In genomic region chr1:211938473-211939080, GRCh38 we compare ENCODE assay signal across 1 cellular context.
TF ChIP-seq lines count a peak whose summit lies in the region.

No MANE protein-coding gene starts in this region.

TF ChIP-seq in K562, 482 proteins besides CTCF, POLR2A, EP300 and RAD21 (continued from another document and continues in another):
- no peak for TF ChIP-seq ARID3B (CRISPR knock-in tag; IDR thresholded peaks at IDR 0.05; ENCODE audit: borderline replicate concordance)
- no peak for TF ChIP-seq ELF1 (tag; IDR thresholded peaks at IDR 0.05)
- TF ChIP-seq ZNF121 (CRISPR knock-in tag; conservative IDR thresholded peaks at IDR 0.05) = no peak
- no peak for TF ChIP-seq ETV5 (CRISPR knock-in tag; IDR thresholded peaks at IDR 0.05; ENCODE audit: low read depth)
- TF ChIP-seq PTBP1 (IDR thresholded peaks at IDR 0.05; ENCODE audit: low read depth, low read length) = no peak
- no peak for TF ChIP-seq NRF1 (conservative IDR thresholded peaks at IDR 0.05 in 1 of 2, IDR thresholded peaks at IDR 0.05 in 1 of 2)
- TF ChIP-seq ZNF766 (CRISPR knock-in tag; conservative IDR thresholded peaks at IDR 0.05) = 0 out of 2 replicates have a peak, but pooled peaks have one; percentile 40
- TF ChIP-seq ZNF436 (CRISPR knock-in tag; IDR thresholded peaks at IDR 0.05) = no peak
- no peak for TF ChIP-seq ZNF143 (CRISPR knock-in tag; IDR thresholded peaks at IDR 0.05)
- TF ChIP-seq POLR2G (IDR thresholded peaks at IDR 0.05; ENCODE audit: low read depth, low read length) = peak; percentile 41; the same call in 1 of the 2 replicates
- peak; percentile 50; the same call in 1 of the 2 replicates for TF ChIP-seq ARID1B (IDR thresholded peaks at IDR 0.05)
- TF ChIP-seq ZSCAN32 (CRISPR knock-in tag; IDR thresholded peaks at IDR 0.05) = no peak
- 0 out of 2 replicates have a peak, but pooled peaks have one; percentile 26 for TF ChIP-seq SMARCE1 (IDR thresholded peaks at IDR 0.05)
- no peak for TF ChIP-seq TCF15 (CRISPR knock-in tag; IDR thresholded peaks at IDR 0.05)
- no peak for TF ChIP-seq ARHGAP35 (IDR thresholded peaks at IDR 0.05; ENCODE audit: partially characterized antibody)
- 0 out of 2 replicates have a peak, but pooled peaks have one; percentile 6 for TF ChIP-seq ZNF551 (CRISPR knock-in tag; IDR thresholded peaks at IDR 0.05)
- no peak for TF ChIP-seq JUND (IDR thresholded peaks at IDR 0.05; ENCODE audit: borderline replicate concordance, low read depth, low read length)
- TF ChIP-seq JUND (tag; IDR thresholded peaks at IDR 0.05; ENCODE audit: borderline replicate concordance, low read depth, low read length) = peak; percentile 46; the same call in 2 of the 3 replicates
- no peak for TF ChIP-seq TAL1 (IDR thresholded peaks at IDR 0.05)
- no peak for TF ChIP-seq AFF1 (IDR thresholded peaks at IDR 0.05; ENCODE audit: low read depth in 1 of 2, partially characterized antibody in 2 of 2)
- TF ChIP-seq NR0B1 (IDR thresholded peaks at IDR 0.05; ENCODE audit: partially characterized antibody) = no peak
- no peak for TF ChIP-seq JUNB (CRISPR knock-in tag; conservative IDR thresholded peaks at IDR 0.05)
- no peak for TF ChIP-seq CCNT2 (IDR thresholded peaks at IDR 0.05; ENCODE audit: borderline replicate concordance, extremely low read depth, insufficient read length, low read depth, low read length)
- no peak for TF ChIP-seq GTF3C2 (IDR thresholded peaks at IDR 0.05; ENCODE audit: borderline replicate concordance, extremely low read depth, insufficient read length)
- TF ChIP-seq BRD9 (IDR thresholded peaks at IDR 0.05; ENCODE audit: low read depth, partially characterized antibody) = no peak
- peak; percentile 59 for TF ChIP-seq HMBOX1 (IDR thresholded peaks at IDR 0.05)
- TF ChIP-seq HMGN3 (IDR thresholded peaks at IDR 0.05; ENCODE audit: borderline replicate concordance, extremely low read depth, insufficient read length, low read depth, low read length) = peak; percentile 46
- no peak for TF ChIP-seq BCL6 (CRISPR knock-in tag; IDR thresholded peaks at IDR 0.05)
- TF ChIP-seq ZNF398 (CRISPR knock-in tag; IDR thresholded peaks at IDR 0.05) = no peak
- TF ChIP-seq ELF4 (CRISPR knock-in tag; IDR thresholded peaks at IDR 0.05) = no peak
- TF ChIP-seq WHSC1 (IDR thresholded peaks at IDR 0.05; ENCODE audit: low read length) = no peak
- 0 out of 2 replicates have a peak, but pooled peaks have one; percentile 62 for TF ChIP-seq OTX1 (CRISPR knock-in tag; IDR thresholded peaks at IDR 0.05)
- no peak for TF ChIP-seq ZFP30 (CRISPR knock-in tag; IDR thresholded peaks at IDR 0.05; ENCODE audit: borderline replicate concordance)
- no peak for TF ChIP-seq CHD4 (IDR thresholded peaks at IDR 0.05; ENCODE audit: insufficient read depth, insufficient replicate concordance, low read depth, low read length, poor library complexity, severe bottlenecking)
- TF ChIP-seq RBBP5 (IDR thresholded peaks at IDR 0.05; ENCODE audit: borderline replicate concordance, insufficient read depth, low read length, poor library complexity, severe bottlenecking) = peak; percentile 43
- TF ChIP-seq CREB5 (CRISPR knock-in tag; IDR thresholded peaks at IDR 0.05) = no peak
- no peak for TF ChIP-seq ZBTB7A (IDR thresholded peaks at IDR 0.05; ENCODE audit: borderline replicate concordance, control insufficient read depth, low read depth, low read length)
- no peak for TF ChIP-seq FUS (optimal IDR thresholded peaks at IDR 0.05; ENCODE audit: low read depth, low read length)
- TF ChIP-seq LEF1 (IDR thresholded peaks at IDR 0.05) = 0 out of 2 replicates have a peak, but pooled peaks have one; percentile 33
- TF ChIP-seq MAFF (IDR thresholded peaks at IDR 0.05; ENCODE audit: low read length) = no peak
- no peak for TF ChIP-seq TAF1 (IDR thresholded peaks at IDR 0.05; ENCODE audit: control insufficient read depth, extremely low read depth, insufficient read depth, low read length, severe bottlenecking)
- 0 out of 2 replicates have a peak, but pooled peaks have one; percentile 22 for TF ChIP-seq RNF219 (CRISPR knock-in tag; IDR thresholded peaks at IDR 0.05)
- TF ChIP-seq SAP30 (IDR thresholded peaks at IDR 0.05; ENCODE audit: borderline replicate concordance, insufficient read depth, low read depth, low read length, poor library complexity, severe bottlenecking) = no peak
